Comparison of ENCODE assay signal across 19 cellular contexts in genomic region chr10:78582540-78582939, GRCh38.
"Had no signal": no experiment of that assay in that cellular context is flagged by ENCODE, and none has a peak within 500 bp of the region (broad histone marks: within the 10 kb centered on the region; RNA-seq: fewer than 3 reads in every experiment).

No MANE protein-coding gene starts in this region.

- DNase-seq: kidney; left lung; naive B cell; nucleus accumbens; spleen; stimulated activated naive B cell treated with anti-CD40 and anti-IgM and Interleukin-4, amounts not matched to agents 10 μg/mL and 1 μg/mL and 100 μg/mL, for 72 hours; upper lobe of right lung had no signal

- FAIRE-seq: frontal cortex, kidney had no signal

- H3K27ac ChIP-seq: coronary artery, left lung, prostate gland, right atrium auricular region, skin epidermis, spleen, thoracic aorta, tibial nerve, upper lobe of right lung, vagina had no signal

- H3K4me3 ChIP-seq: coronary artery, left lung, lung, prostate gland, right atrium auricular region, skin epidermis, spleen, thoracic aorta, tibial nerve, upper lobe of right lung, vagina had no signal

- H3K36me3 ChIP-seq: left lung, prostate gland, right atrium auricular region, spleen, thoracic aorta, tibial nerve, upper lobe of right lung, vagina had no signal

- H3K27ac Mint-ChIP-seq: memory B cell; naive B cell; natural killer cell treated with Interleukin-12 subunit alpha and Interleukin-12 subunit beta and Interleukin-15 and Interleukin-18, amount 100 ng/mL, for 72 hours; stimulated activated naive B cell treated with anti-CD40 and anti-IgM and Interleukin-4, amounts not matched to agents 10 μg/mL and 1 μg/mL and 100 μg/mL, for 72 hours; stimulated activated naive CD8-positive, alpha-beta T cell treated with anti-CD3 and anti-CD28 coated beads, Interleukin-15, Interleukin-2, amounts not matched to agents 100 ng/mL and 50 ng/mL, for 24 hours had no signal

- ATAC-seq: left lung; natural killer cell treated with Interleukin-12 subunit alpha and Interleukin-12 subunit beta and Interleukin-15 and Interleukin-18, amount 100 ng/mL, for 72 hours; stimulated activated naive B cell treated with anti-CD40 and anti-IgM and Interleukin-4, amounts not matched to agents 10 μg/mL and 1 μg/mL and 100 μg/mL, for 72 hours; upper lobe of right lung had no signal

- H3K9me3 Mint-ChIP-seq: memory B cell; naive B cell; natural killer cell treated with Interleukin-12 subunit alpha and Interleukin-12 subunit beta and Interleukin-15 and Interleukin-18, amount 100 ng/mL, for 72 hours; stimulated activated naive B cell treated with anti-CD40 and anti-IgM and Interleukin-4, amounts not matched to agents 10 μg/mL and 1 μg/mL and 100 μg/mL, for 72 hours; stimulated activated naive CD8-positive, alpha-beta T cell treated with anti-CD3 and anti-CD28 coated beads, Interleukin-15, Interleukin-2, amounts not matched to agents 100 ng/mL and 50 ng/mL, for 24 hours had no signal

- H3K36me3 Mint-ChIP-seq: memory B cell; naive B cell; natural killer cell treated with Interleukin-12 subunit alpha and Interleukin-12 subunit beta and Interleukin-15 and Interleukin-18, amount 100 ng/mL, for 72 hours; stimulated activated naive B cell treated with anti-CD40 and anti-IgM and Interleukin-4, amounts not matched to agents 10 μg/mL and 1 μg/mL and 100 μg/mL, for 72 hours had no signal

- H3K27me3 ChIP-seq: left lung, right atrium auricular region, tibial nerve, upper lobe of right lung, vagina had no signal

- H3K4me1 ChIP-seq: prostate gland had no signal

- H3K9me3 ChIP-seq: left lung, prostate gland, right atrium auricular region, spleen, thoracic aorta, tibial nerve, upper lobe of right lung, vagina had no signal

- H3K4me3 Mint-ChIP-seq: memory B cell; naive B cell; natural killer cell treated with Interleukin-12 subunit alpha and Interleukin-12 subunit beta and Interleukin-15 and Interleukin-18, amount 100 ng/mL, for 72 hours; stimulated activated naive B cell treated with anti-CD40 and anti-IgM and Interleukin-4, amounts not matched to agents 10 μg/mL and 1 μg/mL and 100 μg/mL, for 72 hours; stimulated activated naive CD8-positive, alpha-beta T cell treated with anti-CD3 and anti-CD28 coated beads, Interleukin-15, Interleukin-2, amounts not matched to agents 100 ng/mL and 50 ng/mL, for 24 hours had no signal
